8 cellular contexts compared by ENCODE assay signal in the genomic region with DNA sequence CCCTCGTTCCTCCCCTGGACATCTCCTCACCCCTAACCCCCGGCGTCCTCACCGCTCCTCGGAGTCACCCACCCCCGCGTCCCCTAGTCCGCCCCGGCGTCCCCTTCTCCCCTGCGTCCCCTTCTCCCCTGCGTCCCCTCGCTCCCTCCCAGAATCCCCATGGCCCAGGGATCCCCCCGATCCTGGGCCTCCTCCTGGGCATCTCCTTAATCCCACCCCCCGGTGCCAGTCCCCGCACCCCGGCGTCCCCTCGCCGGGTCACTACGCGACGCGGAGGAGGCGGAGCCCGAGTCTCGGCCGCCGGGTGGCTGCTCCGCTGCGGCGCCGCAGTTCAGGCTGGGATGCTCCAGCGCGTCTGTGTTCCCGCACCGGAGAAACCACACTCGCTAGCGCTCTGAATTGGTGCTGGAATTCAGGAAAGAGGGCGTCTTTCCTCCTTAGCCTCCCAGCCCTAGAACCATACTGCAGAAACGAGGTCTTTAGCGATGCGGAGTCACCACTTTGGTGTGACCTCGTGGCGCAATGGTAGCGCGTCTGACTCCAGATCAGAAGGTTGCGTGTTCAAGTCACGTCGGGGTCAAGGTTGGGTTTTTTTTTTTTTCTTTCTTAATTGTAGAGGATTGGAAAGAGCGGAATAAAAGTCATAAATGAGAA. TPM values are rescaled to one million over a fixed set of nuclear protein-coding genes. Genes with fewer than 3 reads are reported as not detected.
A peak's percentile ranks its signal among the peaks of the same experiment; 100 is the strongest.
DNase-seq lines count a peak whose midpoint lies in the region; ATAC-seq, FAIRE-seq and TF ChIP-seq lines count a peak whose summit lies in the region.

No MANE protein-coding gene starts in this region.

- H3K4me1 ChIP-seq in SJCRH30 (no peaks in the 10 kb centered on the region; the same call in 1 of the 2 replicates), neural progenitor cell (no peaks in the 10 kb centered on the region), stomach smooth muscle (ENCODE audit: control insufficient read depth, insufficient read depth, low read length) (peaks cover 6% of the 10 kb centered on the region)

- DNase-seq in D341Med (ENCODE audit: low spot score), result peak; percentile 85
- peak; percentile 64 for DNase-seq in LNCaP clone FGC (ENCODE audit: low read depth)
- peak; percentile 97 to 100 for DNase-seq in SJCRH30
- DNase-seq in activated naive CD4-positive, alpha-beta T cell treated with Interleukin-2 at 50 U/mL for 16 hours, result peak; percentile 86
- DNase-seq in frontal cortex (ENCODE audit: low spot score in 2 of 2), result peak; percentile 83 to 90
- DNase-seq in neural progenitor cell (ENCODE audit: low spot score), result peak; percentile 96

- no peaks in the 10 kb centered on the region for H4K20me1 ChIP-seq in neural progenitor cell (ENCODE audit: low read depth)

- H3K4me3 ChIP-seq in LNCaP clone FGC (ENCODE audit: low read depth, low read length), result peak overlapping the region; percentile 66
- H3K4me3 ChIP-seq in SJCRH30, result peak overlapping the region; percentile 84
- peak overlapping the region; percentile 72 for H3K4me3 ChIP-seq in neural progenitor cell
- H3K4me3 ChIP-seq in stomach smooth muscle (ENCODE audit: low read length in 2 of 2), result peak overlapping the region; percentile 80 to 82

- H3K4me3 Mint-ChIP-seq in neural progenitor cell, result peak overlapping the region; percentile 96

- H3K27me3 Mint-ChIP-seq in neural progenitor cell (ENCODE audit: insufficient read depth, low read depth), result peaks cover 27% of the 10 kb centered on the region

- H3K9ac ChIP-seq in neural progenitor cell (no peak overlapping the region), stomach smooth muscle (ENCODE audit: low read length in 2 of 2) (peak overlapping the region; percentile 64 to 76)

- peaks cover 7% of the 10 kb centered on the region for H3K9me3 Mint-ChIP-seq in neural progenitor cell

- H3K79me2 ChIP-seq in neural progenitor cell (ENCODE audit: low read depth), result no peaks in the 10 kb centered on the region

- peaks cover 27% of the 10 kb centered on the region for H3K4me1 Mint-ChIP-seq in neural progenitor cell

- no peaks in the 10 kb centered on the region for H3K27me3 ChIP-seq in SJCRH30
- H3K27me3 ChIP-seq in neural progenitor cell, result no peaks in the 10 kb centered on the region
- no peaks in the 10 kb centered on the region for H3K27me3 ChIP-seq in stomach smooth muscle (ENCODE audit: control insufficient read depth in 1 of 2, insufficient read depth in 2 of 2, low read length in 2 of 2)

- TF ChIP-seq CTCF in LNCaP clone FGC (IDR thresholded peaks at IDR 0.05; ENCODE audit: control insufficient read depth, extremely low read depth, insufficient read depth) (no peak), neural progenitor cell (IDR thresholded peaks at IDR 0.05) (no peak)

- H3F3A ChIP-seq in neural progenitor cell (ENCODE audit: low read depth), result peaks cover 33% of the 10 kb centered on the region

- FAIRE-seq in frontal cortex (lab: Jason Lieb, UNC), result no peak

- peak overlapping the region; percentile 8; the same call in 1 of the 2 replicates for H3K27ac ChIP-seq in SJCRH30
- H3K27ac ChIP-seq in neural progenitor cell, result peak overlapping the region; percentile 82
- peak overlapping the region; percentile 81 for H3K27ac ChIP-seq in stomach smooth muscle (ENCODE audit: low read length)

- H3K36me3 ChIP-seq in SJCRH30 (no peaks in the 10 kb centered on the region), neural progenitor cell (no peaks in the 10 kb centered on the region), stomach smooth muscle (ENCODE audit: control insufficient read depth in 2 of 2, insufficient read depth in 2 of 2, low read length in 2 of 2) (no peaks in the 10 kb centered on the region)

- H2AFZ ChIP-seq in neural progenitor cell (replicated peaks), result peak overlapping the region; percentile 88

- H3K27ac Mint-ChIP-seq in neural progenitor cell, result peak overlapping the region; percentile 100

- peak; percentile 72 for ATAC-seq in GM21619 (IDR thresholded peaks at IDR 0.05; ENCODE audit: unreplicated experiment)

- H3K9me3 ChIP-seq in SJCRH30 (replicated peaks) (no peaks in the 10 kb centered on the region), neural progenitor cell (ENCODE audit: low read depth) (no peaks in the 10 kb centered on the region), stomach smooth muscle (ENCODE audit: control insufficient read depth in 2 of 2, low read length in 2 of 2) (no peaks in the 10 kb centered on the region)

- H3K4me2 ChIP-seq in neural progenitor cell, result peak overlapping the region; percentile 84

- H3K36me3 Mint-ChIP-seq in neural progenitor cell, result peaks cover 4% of the 10 kb centered on the region

RNA-seq across cellular contexts. Expression of a gene that starts 25.9 kb away (rescaled TPM):
- not detected in 2 replicates for total RNA-seq in SJCRH30 (2014; rRNA removed; shearing (Covaris generic))
- total RNA-seq in frontal cortex (4.9 TPM), neural progenitor cell (ENCODE audit: low replicate concordance) (1.9 and 2.1 TPM in 2 replicates)

Comparison
In these comparisons a context has a peak if more than half of its experiments do, and no peak if none do; other contexts are left out.
1. Peak in every context shown above with its lines: DNase-seq, ATAC-seq, H3K4me3 ChIP-seq and H3K27ac ChIP-seq.
2. H3K27ac ChIP-seq: peak in every context shown above with its lines; median percentile 82 in neural progenitor cell; 81 in stomach smooth muscle; 8 in SJCRH30.